18 cellular contexts compared by ENCODE assay signal in genomic region chr13:38752726-38753125, GRCh38.
DNase-seq lines count a peak whose midpoint lies in the region; ATAC-seq, FAIRE-seq and TF ChIP-seq lines count a peak whose summit lies in the region.
"Had no signal": no experiment of that assay in that cellular context is flagged by ENCODE, and none has a peak within 500 bp of the region (broad histone marks: within the 10 kb centered on the region; RNA-seq: fewer than 3 reads in every experiment).

No MANE protein-coding gene starts in this region.

- TF ChIP-seq CTCF in GM23338 (conservative IDR thresholded peaks at IDR 0.05; ENCODE audit: low read depth in 2 of 2) (no peak), keratinocyte (optimal IDR thresholded peaks at IDR 0.05 in 1 of 3, IDR thresholded peaks at IDR 0.05 in 1 of 3, conservative IDR thresholded peaks at IDR 0.05 in 1 of 3; ENCODE audit: extremely low read depth in 1 of 3, insufficient read depth in 2 of 3, low read length in 3 of 3) (no peak), osteocyte (IDR thresholded peaks at IDR 0.05) (no peak)

- no peaks in the 10 kb centered on the region for H3F3A ChIP-seq in GM23338 (replicated peaks; ENCODE audit: low read depth)

- H3K4me2 ChIP-seq in GM23338: no peak overlapping the region
- no peak overlapping the region for H3K4me2 ChIP-seq in keratinocyte (ENCODE audit: control insufficient read depth, extremely low read depth, insufficient read depth, low read depth, low read length)

- no peak overlapping the region for H3K27ac ChIP-seq in GM23338 (ENCODE audit: low read depth)
- no peak overlapping the region for H3K27ac ChIP-seq in keratinocyte (ENCODE audit: control insufficient read depth, insufficient read depth, low read length)
- H3K27ac ChIP-seq: C4-2B had no signal

- H3K27ac Mint-ChIP-seq in GM23338: peak overlapping the region; percentile 57; the same call in 1 of the 2 replicates
- no peak overlapping the region for H3K27ac Mint-ChIP-seq in osteocyte (ENCODE audit: unreplicated experiment)

- H3K27me3 Mint-ChIP-seq in GM23338 (ENCODE audit: insufficient read depth, low read depth, poor library complexity): peaks cover 5% of the 10 kb centered on the region
- peaks cover 11% of the 10 kb centered on the region for H3K27me3 Mint-ChIP-seq in osteocyte (ENCODE audit: unreplicated experiment)

- H3K4me3 Mint-ChIP-seq in GM23338 (no peak overlapping the region; the same call in 2 of the 3 replicates), osteocyte (ENCODE audit: unreplicated experiment) (no peak overlapping the region)

- H3K4me1 Mint-ChIP-seq in GM23338: peaks cover 54% of the 10 kb centered on the region
- H3K4me1 Mint-ChIP-seq in osteocyte (ENCODE audit: unreplicated experiment): no peaks in the 10 kb centered on the region

- ATAC-seq in GM23338: peak; percentile 30; the same call in 2 of the 3 replicates
- ATAC-seq in HG03097 (IDR thresholded peaks at IDR 0.05; ENCODE audit: low FRiP score, unreplicated experiment): no peak
- ATAC-seq: SK-N-SH treated with all-trans-retinoic acid at 6 μM for 48 hours had no signal

- dilution Hi-C loops in keratinocyte (cut with MboI; ENCODE audit: extremely low pct_ligation_motif_present, low sequenced_read_pairs): no loop called here

- H3K4me1 ChIP-seq in GM23338 (ENCODE audit: insufficient read depth): peaks cover 13% of the 10 kb centered on the region
- H3K4me1 ChIP-seq in keratinocyte (ENCODE audit: control insufficient read depth, extremely low read depth, insufficient read depth, low read length): peaks cover 17% of the 10 kb centered on the region

- FAIRE-seq in keratinocyte (lab: Jason Lieb, UNC): no peak

- H3K9me2 ChIP-seq in GM23338 (ENCODE audit: insufficient read depth): no peaks in the 10 kb centered on the region

- no peaks in the 10 kb centered on the region for H3K79me2 ChIP-seq in GM23338 (replicated peaks; ENCODE audit: insufficient read depth)
- H3K79me2 ChIP-seq in keratinocyte (ENCODE audit: control insufficient read depth, insufficient read depth, low read length): no peaks in the 10 kb centered on the region

- no peak overlapping the region for H3K4me3 ChIP-seq in GM23338
- H3K4me3 ChIP-seq in keratinocyte (ENCODE audit: control insufficient read depth in 2 of 3, extremely low read depth in 1 of 3, insufficient read depth in 2 of 3, low read depth in 1 of 3, low read length in 3 of 3): no peak overlapping the region

- H2AFZ ChIP-seq in GM23338: no peak overlapping the region
- H2AFZ ChIP-seq in keratinocyte (ENCODE audit: control insufficient read depth, low read length): peak overlapping the region; percentile 71

- no peak overlapping the region for H3K9ac ChIP-seq in keratinocyte (ENCODE audit: control insufficient read depth, extremely low read depth, insufficient read depth, low read length)

- DNase-seq in COR-L47 (lab: John Stamatoyannopoulos, UW): peak; percentile 28
- DNase-seq in GM23338 (ENCODE audit: low spot score): no peak
- DNase-seq in NCI-H82 (lab: John Stamatoyannopoulos, UW): peak; percentile 52
- DNase-seq in keratinocyte (ENCODE audit: low read depth, low spot score): no peak
- no peak for DNase-seq in osteocyte (ENCODE audit: extremely low spot score, unreplicated experiment)
- no peak for DNase-seq in NCI-H524 (lab: John Stamatoyannopoulos, UW)
- no peak for DNase-seq in stimulated activated CD4-positive, alpha-beta T cell treated with anti-CD3 and anti-CD28 coated beads, Interleukin-2, amount 100 ng/mL, for 24 hours
- DNase-seq: DMS53; H7; NCI-H1048; NCI-H187 treated with DMSO at 0.1 percent for 48 hours; NCI-H2171 treated with DMSO at 0.1 percent for 48 hours; NCI-H446 treated with DMSO at 0.1 percent for 48 hours; NK-92 treated with Interleukin-12 subunit alpha and Interleukin-12 subunit beta, amount 100 ng/mL, for 24 hours; SHP77 treated with DMSO at 0.1 percent for 48 hours had no signal

- H3K36me3 ChIP-seq in GM23338 (ENCODE audit: insufficient read depth): no peaks in the 10 kb centered on the region
- no peaks in the 10 kb centered on the region for H3K36me3 ChIP-seq in keratinocyte (ENCODE audit: control insufficient read depth in 2 of 2, extremely low read depth in 1 of 2, insufficient read depth in 2 of 2, low read length in 2 of 2)

- H3K9me3 ChIP-seq in keratinocyte (ENCODE audit: control insufficient read depth, low read depth, low read length): no peaks in the 10 kb centered on the region

- no peaks in the 10 kb centered on the region for H3K36me3 Mint-ChIP-seq in GM23338 (ENCODE audit: low read depth)
- no peaks in the 10 kb centered on the region for H3K36me3 Mint-ChIP-seq in osteocyte (ENCODE audit: unreplicated experiment)

- H3K9me3 Mint-ChIP-seq in GM23338 (no peaks in the 10 kb centered on the region), osteocyte (ENCODE audit: unreplicated experiment) (no peaks in the 10 kb centered on the region)

- no peaks in the 10 kb centered on the region for H3K27me3 ChIP-seq in GM23338 (ENCODE audit: insufficient read depth)
- no peaks in the 10 kb centered on the region for H3K27me3 ChIP-seq in keratinocyte (ENCODE audit: control insufficient read depth, extremely low read depth, insufficient read depth, low read length)

- H4K20me1 ChIP-seq in GM23338 (replicated peaks; ENCODE audit: insufficient read depth) (no peaks in the 10 kb centered on the region), keratinocyte (ENCODE audit: control insufficient read depth, extremely low read depth, insufficient read depth, low read length) (no peaks in the 10 kb centered on the region)

- no peaks in the 10 kb centered on the region for H3K9me1 ChIP-seq in keratinocyte (ENCODE audit: control insufficient read depth, extremely low read depth, insufficient read depth, low read length)

TF ChIP-seq in GM23338, 12 proteins besides CTCF, POLR2A, EP300 and RAD21 (continues in another document):
- TF ChIP-seq ZNF462 (CRISPR knock-in tag; IDR thresholded peaks at IDR 0.05): no peak
- no peak for TF ChIP-seq EZH2phosphoT487 (IDR thresholded peaks at IDR 0.05; ENCODE audit: unreplicated experiment)
- TF ChIP-seq ZNF114 (CRISPR knock-in tag; IDR thresholded peaks at IDR 0.05): no peak
- TF ChIP-seq STAT1 (IDR thresholded peaks at IDR 0.05; ENCODE audit: unreplicated experiment): no peak
- TF ChIP-seq JUNB (IDR thresholded peaks at IDR 0.05; ENCODE audit: unreplicated experiment): no peak

Comparison
In these comparisons a context has a peak if more than half of its experiments do, and no peak if none do; other contexts are left out.
1. DNase-seq: peak in COR-L47 (single experiment) and NCI-H82 (single experiment); none in GM23338 (single experiment), keratinocyte (single experiment), osteocyte (single experiment), NCI-H524 (0 of 2) and stimulated activated CD4-positive, alpha-beta T cell treated with anti-CD3 and anti-CD28 coated beads, Interleukin-2, amount 100 ng/mL, for 24 hours (0 of 2).